Comparison of ENCODE assay signal across 1 cellular context in genomic region chr5:116142495-116142894, GRCh38.
TF ChIP-seq lines count a peak whose summit lies in the region.

No MANE protein-coding gene starts in this region.

TF ChIP-seq in SK-N-SH, 30 proteins besides CTCF, POLR2A, EP300 and RAD21 (continued from another document):
- TF ChIP-seq REST (IDR thresholded peaks at IDR 0.05; ENCODE audit: low read depth, low read length) = no peak
- TF ChIP-seq FOXM1 (IDR thresholded peaks at IDR 0.05; ENCODE audit: low read depth) = no peak
- TF ChIP-seq MEF2A (IDR thresholded peaks at IDR 0.05; ENCODE audit: borderline replicate concordance, low read depth) = no peak
- no peak for TF ChIP-seq SIN3A (IDR thresholded peaks at IDR 0.05; ENCODE audit: borderline replicate concordance, low read depth, low read length)
- no peak for TF ChIP-seq RXRA (IDR thresholded peaks at IDR 0.05; ENCODE audit: borderline replicate concordance, low read depth)
- TF ChIP-seq ELF1 (IDR thresholded peaks at IDR 0.05) = no peak
